8 cellular contexts compared by ENCODE assay signal in genomic region chr6:33192671-33193602, GRCh38. TPM values are rescaled to one million over a fixed set of nuclear protein-coding genes. Genes with fewer than 3 reads are reported as not detected.
DNase-seq lines count a peak whose midpoint lies in the region; ATAC-seq and TF ChIP-seq lines count a peak whose summit lies in the region.

No MANE protein-coding gene starts in this region.

- no peak overlapping the region for H2BK5ac ChIP-seq in mesenchymal stem cell (ENCODE audit: low read depth, low read length, poor library complexity, severe bottlenecking)

- peaks cover 22% of the 10 kb centered on the region for H3K79me1 ChIP-seq in mesenchymal stem cell (replicated peaks; ENCODE audit: low read length, poor library complexity, severe bottlenecking)

- H4K91ac ChIP-seq in mesenchymal stem cell (ENCODE audit: low read length): no peak overlapping the region

- CTCF ChIA-PET in HEK293T (lab: Yijun Ruan, JAX) (no interaction called here), GM10248 (lab: Yijun Ruan, JAX) (interaction anchor here (1.5 to 1.8 kb wide), 2 partner anchors 17 to 55 kb away, joined by 3 to 4 read pairs; no protein-coding TSS in a partner anchor)

- peak overlapping the region; percentile 34 to 58 for H3K4me3 ChIP-seq in duodenal mucosa (ENCODE audit: low read depth in 1 of 2, low read length in 2 of 2)
- H3K4me3 ChIP-seq in mesenchymal stem cell (ENCODE audit: insufficient read depth in 1 of 2, low read depth in 1 of 2, low read length in 2 of 2): peak overlapping the region; percentile 34 to 74
- H3K4me3 ChIP-seq in thoracic aorta: peak overlapping the region; percentile 64

- H3K4ac ChIP-seq in mesenchymal stem cell (ENCODE audit: low read depth in 1 of 2, low read length in 2 of 2): peak overlapping the region in 1 of 2 experiments; percentile 21

- H3K9ac ChIP-seq in duodenal mucosa (ENCODE audit: low read depth in 1 of 2, low read length in 2 of 2): peak overlapping the region; percentile 17 to 45
- H3K9ac ChIP-seq in mesenchymal stem cell (ENCODE audit: low read length): peak overlapping the region; percentile 72

- POLR2A ChIA-PET in HEK293T (lab: Yijun Ruan, JAX): no interaction called here
- POLR2A ChIA-PET in GM10248 (lab: Yijun Ruan, JAX): interaction anchor here (1.0 kb wide), 1 partner anchor 12 kb away, joined by 4 read pairs; the partner anchor contains the start of gene HSD17B8

- H3K27ac ChIP-seq in duodenal mucosa (ENCODE audit: low read depth, low read length) (no peak overlapping the region), mesenchymal stem cell (ENCODE audit: low read length, poor library complexity, severe bottlenecking) (no peak overlapping the region), thoracic aorta (peak overlapping the region in 1 of 2 donors; percentile 43)

- H3K9me3 ChIP-seq in duodenal mucosa (ENCODE audit: control insufficient read depth in 1 of 2, low read length in 2 of 2): no peaks in the 10 kb centered on the region
- no peaks in the 10 kb centered on the region for H3K9me3 ChIP-seq in mesenchymal stem cell (ENCODE audit: control insufficient read depth, low read length)
- H3K9me3 ChIP-seq in thoracic aorta: no peaks in the 10 kb centered on the region

- peak overlapping the region; percentile 87 for H3K4me2 ChIP-seq in mesenchymal stem cell (ENCODE audit: low read length, poor library complexity, severe bottlenecking)

- H3K4me1 ChIP-seq in duodenal mucosa (ENCODE audit: control insufficient read depth in 1 of 2, insufficient read depth in 2 of 2, low read length in 2 of 2) (peaks cover 15 to 17% of the 10 kb centered on the region in 2 donors), mesenchymal stem cell (ENCODE audit: control insufficient read depth, insufficient read depth, low read depth, low read length) (peaks cover 25% of the 10 kb centered on the region), thoracic aorta (ENCODE audit: control insufficient read depth in 1 of 2, low read depth in 2 of 2) (peaks cover 6 to 18% of the 10 kb centered on the region in 2 donors)

- no peak overlapping the region for H2BK120ac ChIP-seq in mesenchymal stem cell (ENCODE audit: low read depth, low read length)

- no peak for TF ChIP-seq CTCF in thoracic aorta (IDR thresholded peaks at IDR 0.05)
- no peak for TF ChIP-seq CTCF in GM10248 (IDR thresholded peaks at IDR 0.05; ENCODE audit: control extremely low read depth, extremely low read depth, low read depth, missing control alignments)

- H2AK5ac ChIP-seq in mesenchymal stem cell (ENCODE audit: low read length, severe bottlenecking): no peak overlapping the region

- H4K8ac ChIP-seq in mesenchymal stem cell (ENCODE audit: low read length): peak overlapping the region; percentile 33

- H3K14ac ChIP-seq in mesenchymal stem cell (ENCODE audit: low read length in 2 of 2): peak overlapping the region in 1 of 2 experiments; percentile 48

- H3K18ac ChIP-seq in mesenchymal stem cell (ENCODE audit: low read depth in 1 of 2, low read length in 2 of 2): no peak overlapping the region

- H3K23ac ChIP-seq in mesenchymal stem cell (ENCODE audit: low read length in 2 of 2): peak overlapping the region in 1 of 2 experiments; percentile 76

- DNase-seq in AG08395 (ENCODE audit: low spot score) (peak; percentile 43), NCI-H1105 (lab: John Stamatoyannopoulos, UW) (peak; percentile 37), mesenchymal stem cell (no peak), thoracic aorta (ENCODE audit: low spot score) (no peak), NCI-H187 treated with DMSO at 0.1 percent for 48 hours (lab: John Stamatoyannopoulos, UW) (no peak), HEK293T (ENCODE audit: extremely low spot score) (no peak), GM10248 (ENCODE audit: extremely low spot score) (no peak)

- H2BK12ac ChIP-seq in mesenchymal stem cell (ENCODE audit: low read length in 2 of 2): no peak overlapping the region

- H3K36me3 ChIP-seq in duodenal mucosa (ENCODE audit: control insufficient read depth in 1 of 2, insufficient read depth in 2 of 2, low read length in 2 of 2): peaks cover 27 to 34% of the 10 kb centered on the region in 2 donors
- peaks cover 33 to 38% of the 10 kb centered on the region in 2 experiments for H3K36me3 ChIP-seq in mesenchymal stem cell (ENCODE audit: control insufficient read depth in 1 of 2, insufficient read depth in 2 of 2, low read depth in 1 of 2, low read length in 2 of 2)
- H3K36me3 ChIP-seq in thoracic aorta: peaks cover 27% of the 10 kb centered on the region

- 4% methylated on average over 30 of the region's 72 CpGs for WGBS in mesenchymal stem cell

- H3K27me3 ChIP-seq in duodenal mucosa (ENCODE audit: control insufficient read depth in 1 of 2, insufficient read depth in 2 of 2, low read length in 2 of 2) (peaks cover 12 to 37% of the 10 kb centered on the region in 2 donors), mesenchymal stem cell (ENCODE audit: control insufficient read depth in 1 of 2, insufficient read depth in 1 of 2, low read length in 2 of 2) (peaks cover 41 to 42% of the 10 kb centered on the region in 2 experiments), thoracic aorta (replicated peaks; ENCODE audit: insufficient read depth) (peaks cover 14% of the 10 kb centered on the region)

- H2AFZ ChIP-seq in mesenchymal stem cell (ENCODE audit: low read depth, low read length): peak overlapping the region; percentile 10

- ATAC-seq in thoracic aorta (ENCODE audit: insufficient number of reproducible peaks, low FRiP score, low read depth): no peak

- no peak overlapping the region for H2BK15ac ChIP-seq in mesenchymal stem cell (ENCODE audit: low read depth, poor library complexity, severe bottlenecking)

TF ChIP-seq in HEK293T, 16 proteins besides CTCF, POLR2A, EP300 and RAD21:
- TF ChIP-seq PKNOX1 (IDR thresholded peaks at IDR 0.05) (no peak), SUZ12 (IDR thresholded peaks at IDR 0.05) (no peak), FOXK2 (IDR thresholded peaks at IDR 0.05) (no peak), LEF1 (IDR thresholded peaks at IDR 0.05; ENCODE audit: borderline replicate concordance) (no peak), HDGF (IDR thresholded peaks at IDR 0.05; ENCODE audit: borderline replicate concordance) (no peak), ELF4 (IDR thresholded peaks at IDR 0.05) (no peak), SP1 (IDR thresholded peaks at IDR 0.05) (no peak)

RNA-seq across cellular contexts. Expression of gene COL11A2, which starts 0.7 kb away (rescaled TPM):
- 0.44 TPM for polyA plus RNA-seq in mesenchymal stem cell (2013, experiment 1 of 2)
- 0.37 TPM for polyA plus RNA-seq in mesenchymal stem cell (2013, experiment 2 of 2)
- total RNA-seq in thoracic aorta: 1 to 10 TPM; 1.9 to 3.4 TPM

RNA-seq across cellular contexts. Expression of gene RXRB, which starts 7.5 kb away (rescaled TPM):
- 20.3 TPM for polyA plus RNA-seq in mesenchymal stem cell (2013, experiment 1 of 2)
- 20.2 TPM for polyA plus RNA-seq in mesenchymal stem cell (2013, experiment 2 of 2)
- 10 to 100 TPM; 38.7 to 47.2 TPM for total RNA-seq in thoracic aorta

RNA-seq across cellular contexts. Expression of gene SLC39A7, which starts 7.7 kb away (rescaled TPM):
- 120 TPM for polyA plus RNA-seq in mesenchymal stem cell (2013, experiment 1 of 2)
- polyA plus RNA-seq in mesenchymal stem cell (2013, experiment 2 of 2): 117 TPM
- total RNA-seq in thoracic aorta: 100 to 1,000 TPM in 1 of 2 donors, 10 to 100 TPM in 1; 71.3 to 106 TPM

RNA-seq across cellular contexts. Expression of gene HSD17B8, which starts 11.5 kb away (rescaled TPM):
- 3.9 TPM for polyA plus RNA-seq in mesenchymal stem cell (2013, experiment 1 of 2)
- 3.5 TPM for polyA plus RNA-seq in mesenchymal stem cell (2013, experiment 2 of 2)
- 10 to 100 TPM in 1 of 2 donors, 1 to 10 TPM in 1; 4.0 to 15.0 TPM for total RNA-seq in thoracic aorta

RNA-seq across cellular contexts. Expression of gene RING1, which starts 15.4 kb away (rescaled TPM):
- polyA plus RNA-seq in mesenchymal stem cell (2013, experiment 1 of 2): 45.1 TPM
- polyA plus RNA-seq in mesenchymal stem cell (2013, experiment 2 of 2): 46.6 TPM
- 10 to 100 TPM; 13.2 to 17.3 TPM for total RNA-seq in thoracic aorta

Comparison
In these comparisons a context has a peak if more than half of its experiments do, and no peak if none do; other contexts are left out.
1. DNase-seq: peak in AG08395 (single experiment) and NCI-H1105 (single experiment); none in mesenchymal stem cell (single experiment), thoracic aorta (single experiment), NCI-H187 treated with DMSO at 0.1 percent for 48 hours (single experiment), HEK293T (single experiment) and GM10248 (single experiment).
2. Peak in every context shown above with its lines, with median percentiles within 50 percentile points of each other: H3K4me3 ChIP-seq.